Comparison of ENCODE assay signal across 1 cellular context in the genomic region with DNA sequence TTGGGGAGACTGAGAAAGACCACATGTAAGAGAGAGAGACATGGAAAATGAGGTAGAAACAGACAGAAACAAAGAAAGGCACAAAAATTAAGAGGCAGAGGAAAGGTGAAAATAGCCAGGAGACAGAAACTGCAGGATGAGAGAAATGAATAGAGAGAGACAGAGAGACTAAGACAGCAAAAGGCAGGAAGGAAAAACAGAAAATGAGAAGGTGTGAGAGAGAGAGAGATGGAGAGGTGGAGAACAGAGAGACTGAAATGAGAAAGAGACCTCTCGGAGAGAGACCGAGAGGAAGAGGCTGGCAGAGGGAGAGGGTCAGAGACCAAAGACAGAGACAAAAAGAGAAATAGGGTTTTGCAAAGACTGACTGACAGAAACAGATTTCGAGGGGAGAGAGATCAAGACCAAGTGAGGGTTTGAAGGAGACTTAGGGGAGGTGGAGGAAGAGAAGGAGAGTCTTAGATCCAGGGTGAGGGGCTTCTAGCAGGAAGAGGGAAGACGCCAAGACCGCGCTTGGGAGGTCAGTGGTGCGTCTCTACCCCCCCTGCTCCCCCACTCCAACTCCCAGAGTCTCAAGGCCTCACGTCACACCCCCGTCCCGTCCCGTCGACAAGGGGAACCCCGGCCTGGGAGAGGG.
TF ChIP-seq lines count a peak whose summit lies in the region.

No MANE protein-coding gene starts in this region.

TF ChIP-seq in H1, 55 proteins besides CTCF, POLR2A, EP300 and RAD21:
- no peak for TF ChIP-seq KDM1A (IDR thresholded peaks at IDR 0.05; ENCODE audit: borderline replicate concordance, low read length)
- peak; percentile 55 for TF ChIP-seq EZH2 (IDR thresholded peaks at IDR 0.05; ENCODE audit: low read depth, low read length, severe bottlenecking)
